19 cellular contexts compared by ENCODE assay signal in genomic region chr13:96772426-96772825, GRCh38.
"Had no signal": no experiment of that assay in that cellular context is flagged by ENCODE, and none has a peak within 500 bp of the region (broad histone marks: within the 10 kb centered on the region; RNA-seq: fewer than 3 reads in every experiment).

No MANE protein-coding gene starts in this region.

- H3K9me3 ChIP-seq: neutrophil, psoas muscle, right lobe of liver, tibial artery, vagina had no signal

- H3K4me3 ChIP-seq: hepatocyte, mucosa of descending colon, psoas muscle, right lobe of liver, spleen, tibial artery, upper lobe of right lung, vagina had no signal

- H3K4me3 Mint-ChIP-seq: dendritic cell treated with granulocyte-macrophage colony-stimulating factor and Interleukin-4, amounts not matched to agents 40 ng/mL and 50 ng/mL, for 4 days; effector memory CD8-positive, alpha-beta T cell; naive thymus-derived CD8-positive, alpha-beta T cell; stimulated activated memory B cell treated with anti-CD40 and anti-IgM and Interleukin-4, amounts not matched to agents 10 μg/mL and 1 μg/mL and 100 μg/mL, for 72 hours; stimulated activated naive CD8-positive, alpha-beta T cell treated with anti-CD3 and anti-CD28 coated beads, Interleukin-15, Interleukin-2, amounts not matched to agents 100 ng/mL and 50 ng/mL, for 24 hours had no signal

- H3K27ac Mint-ChIP-seq: dendritic cell treated with granulocyte-macrophage colony-stimulating factor and Interleukin-4, amounts not matched to agents 40 ng/mL and 50 ng/mL, for 4 days; effector memory CD8-positive, alpha-beta T cell; naive thymus-derived CD8-positive, alpha-beta T cell; stimulated activated memory B cell treated with anti-CD40 and anti-IgM and Interleukin-4, amounts not matched to agents 10 μg/mL and 1 μg/mL and 100 μg/mL, for 72 hours; stimulated activated naive CD8-positive, alpha-beta T cell treated with anti-CD3 and anti-CD28 coated beads, Interleukin-15, Interleukin-2, amounts not matched to agents 100 ng/mL and 50 ng/mL, for 24 hours had no signal

- H3K79me2 ChIP-seq: hepatocyte had no signal

- ATAC-seq: effector memory CD8-positive, alpha-beta T cell; mucosa of descending colon; naive thymus-derived CD8-positive, alpha-beta T cell; psoas muscle; right lobe of liver; stimulated activated memory B cell treated with anti-CD40 and anti-IgM and Interleukin-4, amounts not matched to agents 10 μg/mL and 1 μg/mL and 100 μg/mL, for 72 hours; upper lobe of right lung had no signal

- H3K36me3 ChIP-seq: neutrophil, right lobe of liver, spleen, tibial artery, upper lobe of right lung, vagina had no signal

- H2AFZ ChIP-seq: hepatocyte had no signal

- H3K27me3 ChIP-seq: hepatocyte, neutrophil, right lobe of liver, spleen, tibial artery, upper lobe of right lung, vagina had no signal

- H3K27ac ChIP-seq: hepatocyte, neutrophil, psoas muscle, right lobe of liver, spleen, tibial artery, upper lobe of right lung, vagina had no signal

- H3K27me3 Mint-ChIP-seq: dendritic cell treated with granulocyte-macrophage colony-stimulating factor and Interleukin-4, amounts not matched to agents 40 ng/mL and 50 ng/mL, for 4 days; effector memory CD8-positive, alpha-beta T cell; stimulated activated memory B cell treated with anti-CD40 and anti-IgM and Interleukin-4, amounts not matched to agents 10 μg/mL and 1 μg/mL and 100 μg/mL, for 72 hours; stimulated activated naive CD8-positive, alpha-beta T cell treated with anti-CD3 and anti-CD28 coated beads, Interleukin-15, Interleukin-2, amounts not matched to agents 100 ng/mL and 50 ng/mL, for 24 hours had no signal

- DNase-seq: effector memory CD8-positive, alpha-beta T cell; foreskin melanocyte; naive thymus-derived CD8-positive, alpha-beta T cell; psoas muscle; retina; right lobe of liver; spleen; stimulated activated CD4-positive, alpha-beta T cell treated with anti-CD3 and anti-CD28 coated beads, Interleukin-15, amount 100 ng/mL, for 24 hours; stimulated activated CD4-positive, alpha-beta T cell treated with anti-CD3 and anti-CD28 coated beads, Interleukin-1b, Interleukin-23, amount 100 ng/mL, for 48 hours; stimulated activated CD4-positive, alpha-beta T cell treated with anti-CD3 and anti-CD28 coated beads, Interleukin-4, amount 100 ng/mL, for 24 hours; upper lobe of right lung had no signal

- H3K4me2 ChIP-seq: hepatocyte had no signal

- H3K4me1 Mint-ChIP-seq: naive thymus-derived CD8-positive, alpha-beta T cell; stimulated activated memory B cell treated with anti-CD40 and anti-IgM and Interleukin-4, amounts not matched to agents 10 μg/mL and 1 μg/mL and 100 μg/mL, for 72 hours had no signal

- H3K4me1 ChIP-seq: psoas muscle, right lobe of liver, spleen, tibial artery, upper lobe of right lung, vagina had no signal

- H3K36me3 Mint-ChIP-seq: stimulated activated memory B cell treated with anti-CD40 and anti-IgM and Interleukin-4, amounts not matched to agents 10 μg/mL and 1 μg/mL and 100 μg/mL, for 72 hours had no signal
